In genomic region chr9:120883608-120883996, GRCh38 we compare ENCODE assay signal across 15 cellular contexts.
"Had no signal": no experiment of that assay in that cellular context is flagged by ENCODE, and none has a peak within 500 bp of the region (broad histone marks: within the 10 kb centered on the region; RNA-seq: fewer than 3 reads in every experiment).

No MANE protein-coding gene starts in this region.

- DNase-seq: activated CD4-positive, alpha-beta T cell treated with anti-CD3 and anti-CD28 coated beads, Interleukin-2, amount 50 U/mL, for 48 hours; effector memory CD4-positive, alpha-beta T cell; foreskin keratinocyte; left ventricle myocardium superior; mucosa of descending colon; natural killer cell; stimulated activated CD4-positive, alpha-beta T cell treated with anti-CD3 and anti-CD28 coated beads, Interleukin-2, amount 100 ng/mL, for 48 hours; uterus had no signal

- H3K4me3 ChIP-seq: mucosa of descending colon, tibial nerve, uterus had no signal

- H3K9ac ChIP-seq: parathyroid adenoma had no signal

- H2AFZ ChIP-seq: parathyroid adenoma had no signal

- ATAC-seq: foreskin keratinocyte; left ventricle myocardium superior; mucosa of descending colon; natural killer cell; stimulated activated memory B cell treated with anti-CD40 and anti-IgM and Interleukin-4, amounts not matched to agents 10 μg/mL and 1 μg/mL and 100 μg/mL, for 72 hours had no signal

- H3K79me2 ChIP-seq: parathyroid adenoma had no signal

- H3K9me3 ChIP-seq: mucosa of descending colon, neutrophil, tibial nerve, uterus had no signal

- H3K27ac ChIP-seq: foreskin keratinocyte, neutrophil, parathyroid adenoma, tibial nerve, uterus had no signal

- H3K36me3 ChIP-seq: neutrophil, tibial nerve, uterus had no signal

- H3K27me3 ChIP-seq: foreskin keratinocyte, neutrophil, tibial nerve, uterus had no signal

- FAIRE-seq: astrocyte, bronchial epithelial cell, TTC549 had no signal

- H3K4me1 ChIP-seq: foreskin keratinocyte, parathyroid adenoma, uterus had no signal
